8 cellular contexts compared by ENCODE assay signal in the genomic region with DNA sequence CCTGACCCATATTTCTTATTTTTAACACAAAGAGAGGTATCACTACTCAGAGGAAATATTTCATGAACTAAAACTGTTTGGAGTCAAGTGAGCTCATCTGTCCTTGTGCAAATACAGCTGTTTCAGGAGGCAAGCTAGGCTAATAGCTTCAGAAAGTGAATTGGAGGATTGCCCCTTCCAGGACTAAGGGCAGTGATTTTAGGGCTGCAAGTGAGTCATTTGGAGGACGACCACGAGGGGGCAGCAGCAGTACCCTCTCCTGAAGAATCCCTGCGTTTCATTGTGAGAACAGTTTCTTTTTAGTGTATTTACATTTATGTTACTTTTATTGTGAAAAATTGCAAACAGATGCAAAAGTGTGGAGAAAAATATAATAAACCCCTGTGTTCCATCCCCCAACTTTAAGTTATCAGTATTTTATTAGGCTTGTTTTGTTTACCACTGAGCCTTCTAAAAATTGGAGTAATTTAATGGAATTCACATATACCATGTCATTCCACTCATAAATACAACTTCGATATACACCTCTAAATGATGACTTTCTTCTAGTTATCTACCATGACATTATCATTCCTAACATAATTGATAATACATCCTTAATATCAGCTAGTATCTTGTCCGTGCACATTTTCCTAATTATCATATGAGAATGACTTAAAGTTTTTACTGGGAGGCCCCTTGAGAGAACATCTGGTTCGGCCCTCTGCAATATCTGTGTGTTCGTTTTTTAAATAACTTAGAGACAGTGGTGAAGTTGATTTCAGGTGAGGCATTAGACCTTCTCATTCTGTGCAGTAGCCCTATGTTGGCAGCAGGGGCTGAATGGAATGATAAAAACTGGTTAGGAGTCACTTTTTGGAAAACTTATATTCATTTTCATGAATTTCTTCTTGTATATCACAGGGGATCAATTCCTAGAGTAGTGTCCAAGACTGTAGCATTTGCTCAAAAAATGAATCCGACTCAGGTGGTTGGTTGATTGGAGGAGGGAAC. TPM values are rescaled to one million over a fixed set of nuclear protein-coding genes. Genes with fewer than 3 reads are reported as not detected.
DNase-seq lines count a peak whose midpoint lies in the region; ATAC-seq and TF ChIP-seq lines count a peak whose summit lies in the region.

No MANE protein-coding gene starts in this region.

- DNase-seq in Daoy (ENCODE audit: low read depth): peak; percentile 73
- peak; percentile 80 for DNase-seq in KBM-7
- DNase-seq in RPMI8226: peak; percentile 78
- peak; percentile 60 for DNase-seq in activated T-helper 2 cell treated with anti-CD3 and anti-CD28 coated beads, Interferon-gamma antibody, Interleukin-2, Interleukin-4, amounts not matched to agents 10 μg/mL and 5 μg/mL and 100 μg/mL, durations not matched to agents 14 hours and 24 hours and 36 hours (ENCODE audit: low spot score)
- peak in 1 of 2 donors; percentile 32 for DNase-seq in foreskin keratinocyte
- DNase-seq in occipital lobe (lab: John Stamatoyannopoulos, UW): peak; percentile 15
- peak; percentile 75 to 76 for DNase-seq in thyroid gland

- in situ Hi-C loops in KBM-7 (cut with MboI; ENCODE audit: low pct_unique_long_range_greater_than_20kb, low sequenced_read_pairs): no loop called here

- H3K27me3 ChIP-seq in foreskin keratinocyte: no peaks in the 10 kb centered on the region
- no peaks in the 10 kb centered on the region for H3K27me3 ChIP-seq in thyroid gland

- ATAC-seq in foreskin keratinocyte (peak; percentile 85), HG03045 (IDR thresholded peaks at IDR 0.05; ENCODE audit: unreplicated experiment) (no peak)

- intact Hi-C loops in activated T-helper 2 cell treated with anti-CD3 and anti-CD28 coated beads, Interferon-gamma antibody, Interleukin-2, Interleukin-4, amounts not matched to agents 10 μg/mL and 5 μg/mL and 100 μg/mL, durations not matched to agents 14 hours and 24 hours and 36 hours (cut with micrococcal nuclease): loop anchor here (1.0 kb wide), 1 partner anchor 32 kb away; no protein-coding TSS in a partner anchor
- intact Hi-C loops in thyroid gland (cut with DNase I): no loop called here

- H3K9me3 ChIP-seq in thyroid gland: no peaks in the 10 kb centered on the region

- H3K27ac ChIP-seq in foreskin keratinocyte (no peak overlapping the region), thyroid gland (no peak overlapping the region)

- H3K4me1 ChIP-seq in foreskin keratinocyte (no peaks in the 10 kb centered on the region), thyroid gland (no peaks in the 10 kb centered on the region)

- H3K27ac Mint-ChIP-seq in activated T-helper 2 cell treated with anti-CD3 and anti-CD28 coated beads, Interferon-gamma antibody, Interleukin-2, Interleukin-4, amounts not matched to agents 10 μg/mL and 5 μg/mL and 100 μg/mL, durations not matched to agents 14 hours and 24 hours and 36 hours: no peak overlapping the region

- no peak overlapping the region for H3K4me3 ChIP-seq in thyroid gland (replicated peaks in 1 of 3)

- no peak for TF ChIP-seq POLR2A in thyroid gland (IDR thresholded peaks at IDR 0.05)

- peak; percentile 84 for TF ChIP-seq CTCF in foreskin keratinocyte (conservative IDR thresholded peaks at IDR 0.05)
- peak; percentile 54 to 88 (median 57) for TF ChIP-seq CTCF in thyroid gland (IDR thresholded peaks at IDR 0.05)

- peaks cover 80 to 85% of the 10 kb centered on the region in 2 donors for H3K36me3 ChIP-seq in thyroid gland

- no peaks in the 10 kb centered on the region for H3K27me3 Mint-ChIP-seq in activated T-helper 2 cell treated with anti-CD3 and anti-CD28 coated beads, Interferon-gamma antibody, Interleukin-2, Interleukin-4, amounts not matched to agents 10 μg/mL and 5 μg/mL and 100 μg/mL, durations not matched to agents 14 hours and 24 hours and 36 hours (ENCODE audit: low read depth)

- H3K4me3 Mint-ChIP-seq in activated T-helper 2 cell treated with anti-CD3 and anti-CD28 coated beads, Interferon-gamma antibody, Interleukin-2, Interleukin-4, amounts not matched to agents 10 μg/mL and 5 μg/mL and 100 μg/mL, durations not matched to agents 14 hours and 24 hours and 36 hours (ENCODE audit: low read depth): no peak overlapping the region

- H3K4me1 Mint-ChIP-seq in activated T-helper 2 cell treated with anti-CD3 and anti-CD28 coated beads, Interferon-gamma antibody, Interleukin-2, Interleukin-4, amounts not matched to agents 10 μg/mL and 5 μg/mL and 100 μg/mL, durations not matched to agents 14 hours and 24 hours and 36 hours (ENCODE audit: low read depth): peaks cover 5% of the 10 kb centered on the region

- 48 to 50% methylated on average over 8 of the region's 8 CpGs for WGBS in thyroid gland, 2 donors

- peaks cover 77% of the 10 kb centered on the region for H3K36me3 Mint-ChIP-seq in activated T-helper 2 cell treated with anti-CD3 and anti-CD28 coated beads, Interferon-gamma antibody, Interleukin-2, Interleukin-4, amounts not matched to agents 10 μg/mL and 5 μg/mL and 100 μg/mL, durations not matched to agents 14 hours and 24 hours and 36 hours (ENCODE audit: low read depth)

- H3K9me3 Mint-ChIP-seq in activated T-helper 2 cell treated with anti-CD3 and anti-CD28 coated beads, Interferon-gamma antibody, Interleukin-2, Interleukin-4, amounts not matched to agents 10 μg/mL and 5 μg/mL and 100 μg/mL, durations not matched to agents 14 hours and 24 hours and 36 hours: no peaks in the 10 kb centered on the region

RNA-seq across cellular contexts. Expression of gene FOXJ2, which starts 13.7 kb away (rescaled TPM):
- total RNA-seq in Daoy (2014; rRNA removed; shearing (Covaris generic)): 4.1 and 5.4 TPM in 2 replicates
- 16.5 and 16.8 TPM in 2 replicates for total RNA-seq in activated T-helper 2 cell treated with anti-CD3 and anti-CD28 coated beads, Interferon-gamma antibody, Interleukin-2, Interleukin-4, amounts not matched to agents 10 μg/mL and 5 μg/mL and 100 μg/mL, durations not matched to agents 14 hours and 24 hours and 36 hours
- total RNA-seq in foreskin keratinocyte (9.7 and 10.0 TPM in 2 replicates), occipital lobe (7.3 TPM), thyroid gland (10 to 100 TPM; 14.0 to 18.3 (median 14.9) TPM)
- 3.9 and 4.9 TPM in 2 replicates for polyA plus RNA-seq in foreskin keratinocyte

RNA-seq across cellular contexts. Expression of gene C3AR1, which starts 19.9 kb away (rescaled TPM):
- 0.40 and 0.57 TPM in 2 replicates for total RNA-seq in Daoy (2014; rRNA removed; shearing (Covaris generic))
- total RNA-seq in activated T-helper 2 cell treated with anti-CD3 and anti-CD28 coated beads, Interferon-gamma antibody, Interleukin-2, Interleukin-4, amounts not matched to agents 10 μg/mL and 5 μg/mL and 100 μg/mL, durations not matched to agents 14 hours and 24 hours and 36 hours: 0.50 and 0.62 TPM in 2 replicates
- total RNA-seq in foreskin keratinocyte (0.10 and 0.14 TPM in 2 replicates), occipital lobe (3.1 TPM), thyroid gland (1 to 10 TPM; 2.1 to 4.4 (median 2.9) TPM)
- 0.12 and 0.18 TPM in 2 replicates for polyA plus RNA-seq in foreskin keratinocyte

RNA-seq across cellular contexts. Expression of gene NECAP1, which starts 35.8 kb away (rescaled TPM):
- total RNA-seq in Daoy (2014; rRNA removed; shearing (Covaris generic)): 39.2 and 44.4 TPM in 2 replicates
- total RNA-seq in activated T-helper 2 cell treated with anti-CD3 and anti-CD28 coated beads, Interferon-gamma antibody, Interleukin-2, Interleukin-4, amounts not matched to agents 10 μg/mL and 5 μg/mL and 100 μg/mL, durations not matched to agents 14 hours and 24 hours and 36 hours: 25.7 and 27.9 TPM in 2 replicates
- 22.8 and 23.1 TPM in 2 replicates for total RNA-seq in foreskin keratinocyte
- 11.2 and 12.5 TPM in 2 replicates for polyA plus RNA-seq in foreskin keratinocyte
- 174 TPM for total RNA-seq in occipital lobe
- total RNA-seq in thyroid gland: 10 to 100 TPM; 32.7 to 45.6 (median 39.5) TPM
